31 cellular contexts compared by ENCODE assay signal in genomic region chr10:42992957-42993390, GRCh38.
"Had no signal": no experiment of that assay in that cellular context is flagged by ENCODE, and none has a peak within 500 bp of the region (broad histone marks: within the 10 kb centered on the region; RNA-seq: fewer than 3 reads in every experiment).

No MANE protein-coding gene starts in this region.

- H3K36me3 Mint-ChIP-seq: immature natural killer cell; natural killer cell treated with Interleukin-12 subunit alpha and Interleukin-12 subunit beta and Interleukin-15 and Interleukin-18, amount 100 ng/mL, for 72 hours; stimulated activated effector memory CD8-positive, alpha-beta T cell treated with anti-CD3 and anti-CD28 coated beads, Interleukin-12 subunit alpha, Interleukin-12 subunit beta, amount 100 ng/mL, for 72 hours had no signal

- H3K27me3 Mint-ChIP-seq: effector memory CD8-positive, alpha-beta T cell; natural killer cell treated with Interleukin-12 subunit alpha and Interleukin-12 subunit beta and Interleukin-15 and Interleukin-18, amount 100 ng/mL, for 72 hours; stimulated activated naive CD8-positive, alpha-beta T cell treated with anti-CD3 and anti-CD28 coated beads, Interleukin-15, Interleukin-2, amounts not matched to agents 100 ng/mL and 50 ng/mL, for 24 hours had no signal

- DNase-seq: activated CD4-positive, alpha-beta T cell treated with anti-CD3 and anti-CD28 coated beads for 4 hours; activated CD4-positive, alpha-beta T cell treated with anti-CD3 and anti-CD28 coated beads, Interleukin-2, amount 50 U/mL, for 48 hours; activated gamma-delta T cell; activated naive CD4-positive, alpha-beta T cell treated with anti-CD3 and anti-CD28 coated beads, Interleukin-2, amount 50 U/mL, for 16 hours; amniotic stem cell; brain microvascular endothelial cell; cortex of kidney; effector memory CD8-positive, alpha-beta T cell; foreskin keratinocyte; hypothalamus; immature natural killer cell; mesendoderm; stimulated activated CD4-positive, alpha-beta T cell treated with anti-CD3 and anti-CD28 coated beads, Interleukin-4, amount 100 ng/mL, for 24 hours; SW 1271; T-helper 9 cell; trophoblast cell; uterus had no signal

- H3K36me3 ChIP-seq: brain microvascular endothelial cell, heart left ventricle, right lobe of liver, thoracic aorta, uterus had no signal

- H3K4me3 ChIP-seq: heart left ventricle, lung, mucosa of descending colon, right lobe of liver, skin epidermis, thoracic aorta, uterus had no signal

- H3K4me1 ChIP-seq: foreskin keratinocyte, heart left ventricle, right lobe of liver, uterus had no signal

- H3K4me1 Mint-ChIP-seq: immature natural killer cell had no signal

- H3K27ac Mint-ChIP-seq: activated T-helper 1 cell treated with anti-CD3 and anti-CD28 coated beads, Interleukin-12 subunit alpha, Interleukin-12 subunit beta, Interleukin-2, Interleukin-4 antibody, amounts not matched to agents 30 ng/mL and 10 ng/mL and 1 ng/mL, durations not matched to agents 14 hours and 24 hours and 36 hours; effector memory CD8-positive, alpha-beta T cell; immature natural killer cell; natural killer cell treated with Interleukin-12 subunit alpha and Interleukin-12 subunit beta and Interleukin-15 and Interleukin-18, amount 100 ng/mL, for 72 hours; stimulated activated effector memory CD8-positive, alpha-beta T cell treated with anti-CD3 and anti-CD28 coated beads, Interleukin-12 subunit alpha, Interleukin-12 subunit beta, amount 100 ng/mL, for 72 hours; stimulated activated naive CD8-positive, alpha-beta T cell treated with anti-CD3 and anti-CD28 coated beads, Interleukin-15, Interleukin-2, amounts not matched to agents 100 ng/mL and 50 ng/mL, for 24 hours; T-helper 1 cell treated with Interleukin-12 subunit alpha and Interleukin-12 subunit beta and Interleukin-4 antibody, amounts not matched to agents 30 μg/mL and 1 μg/mL, for 36 hours had no signal

- H3K27me3 ChIP-seq: brain microvascular endothelial cell, foreskin keratinocyte, right lobe of liver, uterus had no signal

- ATAC-seq: effector memory CD8-positive, alpha-beta T cell; esophagus mucosa; foreskin keratinocyte; heart left ventricle; left lobe of liver; mucosa of descending colon; natural killer cell treated with Interleukin-12 subunit alpha and Interleukin-12 subunit beta and Interleukin-15 and Interleukin-18, amount 100 ng/mL, for 72 hours; right lobe of liver; stimulated activated effector memory CD8-positive, alpha-beta T cell treated with anti-CD3 and anti-CD28 coated beads, Interleukin-12 subunit alpha, Interleukin-12 subunit beta, amount 100 ng/mL, for 72 hours had no signal

- H3K9me3 ChIP-seq: heart left ventricle, mucosa of descending colon, right lobe of liver, thoracic aorta, uterus had no signal

- H3K4me3 Mint-ChIP-seq: activated T-helper 1 cell treated with anti-CD3 and anti-CD28 coated beads, Interleukin-12 subunit alpha, Interleukin-12 subunit beta, Interleukin-2, Interleukin-4 antibody, amounts not matched to agents 30 ng/mL and 10 ng/mL and 1 ng/mL, durations not matched to agents 14 hours and 24 hours and 36 hours; effector memory CD8-positive, alpha-beta T cell; immature natural killer cell; natural killer cell treated with Interleukin-12 subunit alpha and Interleukin-12 subunit beta and Interleukin-15 and Interleukin-18, amount 100 ng/mL, for 72 hours; stimulated activated effector memory CD8-positive, alpha-beta T cell treated with anti-CD3 and anti-CD28 coated beads, Interleukin-12 subunit alpha, Interleukin-12 subunit beta, amount 100 ng/mL, for 72 hours; stimulated activated naive CD8-positive, alpha-beta T cell treated with anti-CD3 and anti-CD28 coated beads, Interleukin-15, Interleukin-2, amounts not matched to agents 100 ng/mL and 50 ng/mL, for 24 hours; T-helper 1 cell treated with Interleukin-12 subunit alpha and Interleukin-12 subunit beta and Interleukin-4 antibody, amounts not matched to agents 30 μg/mL and 1 μg/mL, for 36 hours had no signal

- H3K9me3 Mint-ChIP-seq: activated T-helper 1 cell treated with anti-CD3 and anti-CD28 coated beads, Interleukin-12 subunit alpha, Interleukin-12 subunit beta, Interleukin-2, Interleukin-4 antibody, amounts not matched to agents 30 ng/mL and 10 ng/mL and 1 ng/mL, durations not matched to agents 14 hours and 24 hours and 36 hours; effector memory CD8-positive, alpha-beta T cell; immature natural killer cell; natural killer cell treated with Interleukin-12 subunit alpha and Interleukin-12 subunit beta and Interleukin-15 and Interleukin-18, amount 100 ng/mL, for 72 hours; stimulated activated effector memory CD8-positive, alpha-beta T cell treated with anti-CD3 and anti-CD28 coated beads, Interleukin-12 subunit alpha, Interleukin-12 subunit beta, amount 100 ng/mL, for 72 hours; stimulated activated naive CD8-positive, alpha-beta T cell treated with anti-CD3 and anti-CD28 coated beads, Interleukin-15, Interleukin-2, amounts not matched to agents 100 ng/mL and 50 ng/mL, for 24 hours; T-helper 1 cell treated with Interleukin-12 subunit alpha and Interleukin-12 subunit beta and Interleukin-4 antibody, amounts not matched to agents 30 μg/mL and 1 μg/mL, for 36 hours had no signal

- H3K27ac ChIP-seq: brain microvascular endothelial cell, foreskin keratinocyte, heart left ventricle, right lobe of liver, skin epidermis, thoracic aorta, uterus, VCaP had no signal
